In the genomic region with DNA sequence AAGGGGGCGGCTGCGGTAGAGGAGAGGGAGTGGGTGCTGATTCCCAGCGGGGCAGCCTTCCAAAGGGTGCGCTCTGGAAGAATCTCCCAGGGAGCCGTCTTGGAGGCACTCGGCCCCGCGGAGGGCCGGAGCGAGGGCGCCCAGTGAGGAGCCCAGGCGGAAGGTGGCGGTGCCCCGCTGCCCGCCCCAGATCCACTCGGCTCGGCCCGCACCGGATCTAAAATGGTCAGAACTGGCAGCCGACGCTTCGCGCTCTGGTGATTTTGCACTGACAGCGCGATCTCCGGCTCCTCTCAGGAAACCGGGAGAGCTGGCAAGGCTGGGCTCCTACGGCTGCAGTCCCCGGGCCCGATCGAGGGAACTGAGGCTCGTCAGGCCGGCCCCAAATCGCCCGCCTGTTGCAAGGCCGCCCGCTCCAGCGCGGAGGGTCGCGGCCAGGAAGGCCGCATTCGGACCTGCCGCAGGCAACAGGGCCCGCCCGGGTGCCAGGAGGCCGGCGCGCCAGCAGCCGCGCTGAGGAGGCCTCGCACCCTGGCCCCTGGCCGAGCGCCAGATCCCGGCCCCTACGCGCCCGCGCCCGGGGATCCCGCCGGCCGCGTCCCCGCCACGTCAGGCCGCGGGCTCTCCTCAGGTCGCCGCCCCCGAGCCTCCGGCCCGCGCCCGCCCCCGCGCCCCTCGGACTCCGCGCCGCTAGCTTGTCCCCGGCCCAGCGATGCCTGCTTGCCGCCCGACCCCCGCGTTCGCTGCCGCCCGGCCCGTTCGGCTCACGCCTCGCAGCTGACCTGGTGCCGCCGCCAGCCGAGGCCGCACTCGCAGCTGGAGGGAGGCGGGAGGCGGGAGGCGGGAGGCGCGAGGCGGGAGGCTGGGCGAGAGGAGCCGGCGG, we compare ENCODE assay signal across 1 cellular context.
TF ChIP-seq lines count a peak whose summit lies in the region.

A gene with protein sequence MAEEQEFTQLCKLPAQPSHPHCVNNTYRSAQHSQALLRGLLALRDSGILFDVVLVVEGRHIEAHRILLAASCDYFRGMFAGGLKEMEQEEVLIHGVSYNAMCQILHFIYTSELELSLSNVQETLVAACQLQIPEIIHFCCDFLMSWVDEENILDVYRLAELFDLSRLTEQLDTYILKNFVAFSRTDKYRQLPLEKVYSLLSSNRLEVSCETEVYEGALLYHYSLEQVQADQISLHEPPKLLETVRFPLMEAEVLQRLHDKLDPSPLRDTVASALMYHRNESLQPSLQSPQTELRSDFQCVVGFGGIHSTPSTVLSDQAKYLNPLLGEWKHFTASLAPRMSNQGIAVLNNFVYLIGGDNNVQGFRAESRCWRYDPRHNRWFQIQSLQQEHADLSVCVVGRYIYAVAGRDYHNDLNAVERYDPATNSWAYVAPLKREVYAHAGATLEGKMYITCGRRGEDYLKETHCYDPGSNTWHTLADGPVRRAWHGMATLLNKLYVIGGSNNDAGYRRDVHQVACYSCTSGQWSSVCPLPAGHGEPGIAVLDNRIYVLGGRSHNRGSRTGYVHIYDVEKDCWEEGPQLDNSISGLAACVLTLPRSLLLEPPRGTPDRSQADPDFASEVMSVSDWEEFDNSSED (minus strand): TSS at position 818 of the 883 bp plus-strand sequence. CDS start 6,584 bp downstream, outside the sequence.

TF ChIP-seq in HEK293T, 16 proteins besides CTCF, POLR2A, EP300 and RAD21 (continued from another document):
- TF ChIP-seq, protein P1, sequence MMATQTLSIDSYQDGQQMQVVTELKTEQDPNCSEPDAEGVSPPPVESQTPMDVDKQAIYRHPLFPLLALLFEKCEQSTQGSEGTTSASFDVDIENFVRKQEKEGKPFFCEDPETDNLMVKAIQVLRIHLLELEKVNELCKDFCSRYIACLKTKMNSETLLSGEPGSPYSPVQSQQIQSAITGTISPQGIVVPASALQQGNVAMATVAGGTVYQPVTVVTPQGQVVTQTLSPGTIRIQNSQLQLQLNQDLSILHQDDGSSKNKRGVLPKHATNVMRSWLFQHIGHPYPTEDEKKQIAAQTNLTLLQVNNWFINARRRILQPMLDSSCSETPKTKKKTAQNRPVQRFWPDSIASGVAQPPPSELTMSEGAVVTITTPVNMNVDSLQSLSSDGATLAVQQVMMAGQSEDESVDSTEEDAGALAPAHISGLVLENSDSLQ (IDR thresholded peaks at IDR 0.05) = no peak
- TF ChIP-seq HDGF (IDR thresholded peaks at IDR 0.05; ENCODE audit: borderline replicate concordance) = no peak
- no peak for TF ChIP-seq L3MBTL2 (conservative IDR thresholded peaks at IDR 0.05)
